Comparison of ENCODE assay signal across 27 cellular contexts in genomic region chr11:104583857-104584256, GRCh38.
DNase-seq lines count a peak whose midpoint lies in the region; ATAC-seq and TF ChIP-seq lines count a peak whose summit lies in the region.
"Had no signal": no experiment of that assay in that cellular context is flagged by ENCODE, and none has a peak within 500 bp of the region (broad histone marks: within the 10 kb centered on the region; RNA-seq: fewer than 3 reads in every experiment).

No MANE protein-coding gene starts in this region.

- CTCF ChIA-PET in SK-N-SH (lab: Yijun Ruan, JAX): no interaction called here

- H3K36me3 Mint-ChIP-seq in mesothelial cell of epicardium: no peaks in the 10 kb centered on the region
- H3K36me3 Mint-ChIP-seq: CD14-positive monocyte; CD8-positive, alpha-beta memory T cell had no signal

- H3K36me3 ChIP-seq in SK-N-SH (replicated peaks in 1 of 2; ENCODE audit: control insufficient read depth in 1 of 2, insufficient read depth in 2 of 2, low read length in 1 of 2): no peaks in the 10 kb centered on the region
- no peaks in the 10 kb centered on the region for H3K36me3 ChIP-seq in transverse colon
- H3K36me3 ChIP-seq: BE2C, SJCRH30 had no signal

- H3K9me3 ChIP-seq in SK-N-SH (no peaks in the 10 kb centered on the region), transverse colon (no peaks in the 10 kb centered on the region)
- H3K9me3 ChIP-seq: BE2C, SJCRH30 had no signal

- no peak overlapping the region for H3K4me2 ChIP-seq in SK-N-SH
- H3K4me2 ChIP-seq: KMS-11 had no signal

- H3K4me3 Mint-ChIP-seq in mesothelial cell of epicardium: no peak overlapping the region
- H3K4me3 Mint-ChIP-seq: CD14-positive monocyte; CD8-positive, alpha-beta memory T cell; IgD-negative memory B cell had no signal

- no peak overlapping the region for H3K9ac ChIP-seq in SK-N-SH
- H3K9ac ChIP-seq: KMS-11 had no signal

- H3K27ac Mint-ChIP-seq in mesothelial cell of epicardium: peak overlapping the region; percentile 36
- H3K27ac Mint-ChIP-seq: CD14-positive monocyte had no signal

- H3K9me2 ChIP-seq in SK-N-SH: no peaks in the 10 kb centered on the region; the same call in 1 of the 2 replicates

- intact Hi-C loops in transverse colon (cut with DNase I; ENCODE audit: low total_unique reads): no loop called here

- H3K27ac ChIP-seq in SK-N-SH (ENCODE audit: low read depth in 2 of 2, low read length in 1 of 2) (peak overlapping the region in 1 of 2 experiments; percentile 39; a peak in 1 of 4 replicates), transverse colon (no peak overlapping the region)
- H3K27ac ChIP-seq: HL-60, KMS-11, SJCRH30 had no signal

- TF ChIP-seq POLR2A in transverse colon (IDR thresholded peaks at IDR 0.05): no peak

- no peaks in the 10 kb centered on the region for H3K9me3 Mint-ChIP-seq in mesothelial cell of epicardium
- H3K9me3 Mint-ChIP-seq: IgD-negative memory B cell had no signal

- H3K4me1 Mint-ChIP-seq in mesothelial cell of epicardium: peaks cover 11% of the 10 kb centered on the region
- H3K4me1 Mint-ChIP-seq: CD14-positive monocyte; CD8-positive, alpha-beta memory T cell had no signal

- H2AFZ ChIP-seq in SK-N-SH (ENCODE audit: low read depth): no peak overlapping the region

- no peaks in the 10 kb centered on the region for H3K27me3 ChIP-seq in SK-N-SH (ENCODE audit: insufficient read depth)
- H3K27me3 ChIP-seq in transverse colon: no peaks in the 10 kb centered on the region
- H3K27me3 ChIP-seq: BE2C, SJCRH30 had no signal

- no peaks in the 10 kb centered on the region for H3K79me2 ChIP-seq in SK-N-SH (ENCODE audit: insufficient read depth)

- no peak for TF ChIP-seq RAD21 in SK-N-SH (IDR thresholded peaks at IDR 0.05; ENCODE audit: low read length)

- peaks cover 4% of the 10 kb centered on the region for H3F3A ChIP-seq in SK-N-SH (replicated peaks; ENCODE audit: insufficient read depth)

- WGBS in SK-N-SH (ENCODE audit: low lambda C conversion rate): 71% methylated on average over 10 of the region's 10 CpGs
- WGBS in transverse colon (ENCODE audit: low coverage in 1 of 2), 2 donors: 87 to 94% methylated on average over 7 to 10 of the region's 10 CpGs

- H3K4me3 ChIP-seq in SK-N-SH (ENCODE audit: low read depth in 2 of 2, low read length in 1 of 2) (no peak overlapping the region), fibroblast of mammary gland (ENCODE audit: control insufficient read depth, low read depth, low read length) (no peak overlapping the region), transverse colon (no peak overlapping the region)
- H3K4me3 ChIP-seq: SJCRH30 had no signal

- TF ChIP-seq EP300 in SK-N-SH (IDR thresholded peaks at IDR 0.05; ENCODE audit: borderline replicate concordance in 1 of 2, low read depth in 1 of 2, low read length in 1 of 2): no peak
- no peak for TF ChIP-seq EP300 in transverse colon (IDR thresholded peaks at IDR 0.05; ENCODE audit: low read depth)

- in situ Hi-C loops in transverse colon (cut with MboI; ENCODE audit: low pct_ligation_motif_present in 1 of 4, low pct_unique_long_range_greater_than_20kb in 1 of 4, low sequenced_read_pairs in 3 of 4): no loop called here

- peak; percentile 22 for DNase-seq in SK-N-SH
- peak; percentile 50 for DNase-seq in fibroblast of mammary gland (ENCODE audit: low read depth)
- DNase-seq in mesothelial cell of epicardium (ENCODE audit: low spot score in 2 of 2, unreplicated experiment in 2 of 2): no peak
- DNase-seq in transverse colon: no peak
- DNase-seq in SKM-1 (lab: John Stamatoyannopoulos, UW; ENCODE audit: unreplicated experiment): no peak
- DNase-seq: BE2C; CD8-positive, alpha-beta memory T cell; DMS 273 treated with DMSO at 0.1 percent for 48 hours; DMS79; GF-D8; MM.1S; NCI-H1417; NCI-H1694; NCI-H2029 treated with DMSO at 0.1 percent for 48 hours; NCI-H446 treated with DMSO at 0.1 percent for 48 hours; NCI-H526; NCI-H82; NK-92 treated with Interleukin-12 subunit alpha and Interleukin-12 subunit beta, amount 100 ng/mL, for 24 hours; PC-3; SJCRH30 had no signal

- POLR2A ChIA-PET in SK-N-SH (lab: Yijun Ruan, JAX): no interaction called here

- H4K20me1 ChIP-seq in SK-N-SH (ENCODE audit: insufficient read depth): no peaks in the 10 kb centered on the region

- TF ChIP-seq CTCF in SK-N-SH (IDR thresholded peaks at IDR 0.05) (no peak), fibroblast of mammary gland (conservative IDR thresholded peaks at IDR 0.05; ENCODE audit: control insufficient read depth, insufficient read depth, low read depth, low read length) (no peak), mesothelial cell of epicardium (IDR thresholded peaks at IDR 0.05; ENCODE audit: unreplicated experiment) (no peak), transverse colon (IDR thresholded peaks at IDR 0.05) (no peak)

- no peak for ATAC-seq in HG03354 (IDR thresholded peaks at IDR 0.05; ENCODE audit: poor library complexity, severe bottlenecking, unreplicated experiment)
- ATAC-seq in GM18858 (IDR thresholded peaks at IDR 0.05; ENCODE audit: unreplicated experiment): no peak
- ATAC-seq: HCT116, PC-3 had no signal

- H3K4me1 ChIP-seq in SK-N-SH (ENCODE audit: control insufficient read depth in 1 of 2, insufficient read depth in 2 of 2, low read depth in 1 of 2, low read length in 1 of 2) (peaks cover 10 to 12% of the 10 kb centered on the region in 2 experiments; a peak in 2 of 4 replicates), transverse colon (no peaks in the 10 kb centered on the region)
- H3K4me1 ChIP-seq: BE2C, SJCRH30 had no signal

- no peaks in the 10 kb centered on the region for H3K27me3 Mint-ChIP-seq in mesothelial cell of epicardium (ENCODE audit: low read depth)

TF ChIP-seq in SK-N-SH, 30 proteins besides CTCF, POLR2A, EP300 and RAD21:
- TF ChIP-seq CHD2 (IDR thresholded peaks at IDR 0.05; ENCODE audit: low read length, partially characterized antibody) (peak; percentile 19), TCF12 (IDR thresholded peaks at IDR 0.05) (peak; percentile 56), GATA2 (CRISPR knock-in tag; IDR thresholded peaks at IDR 0.05) (0 out of 2 replicates have a peak, but pooled peaks have one; percentile 27), FOSL2 (IDR thresholded peaks at IDR 0.05; ENCODE audit: borderline replicate concordance, low read depth) (no peak), FOXM1 (IDR thresholded peaks at IDR 0.05; ENCODE audit: low read depth) (no peak)

Comparison
In these comparisons a context has a peak if more than half of its experiments do, and no peak if none do; other contexts are left out.
1. DNase-seq: peak in SK-N-SH (single experiment) and fibroblast of mammary gland (single experiment); none in mesothelial cell of epicardium (0 of 2), transverse colon (single experiment) and SKM-1 (single experiment).